8 cellular contexts compared by ENCODE assay signal in genomic region chr16:15055141-15056053, GRCh38. TPM values are rescaled to one million over a fixed set of nuclear protein-coding genes. Genes with fewer than 3 reads are reported as not detected.
DNase-seq lines count a peak whose midpoint lies in the region; ATAC-seq and TF ChIP-seq lines count a peak whose summit lies in the region.

No MANE protein-coding gene starts in this region.

- 1% methylated on average over 42 to 76 of the region's 81 CpGs for WGBS in GM23248 (ENCODE audit: low coverage in 1 of 2, low lambda C conversion rate in 2 of 2, missing lambda C conversion rate in 2 of 2), 2 experiments

- 0 out of 2 replicates have a peak overlapping the region, but pooled peaks have one; percentile 13 for H3K27ac ChIP-seq in GM23248

- peaks cover 33% of the 10 kb centered on the region for H3F3A ChIP-seq in GM23248 (ENCODE audit: insufficient read depth)

- TF ChIP-seq CTCF in foreskin fibroblast (IDR thresholded peaks at IDR 0.05; ENCODE audit: low read depth, low read length): no peak

- H3K27me3 ChIP-seq in GM23248 (replicated peaks; ENCODE audit: insufficient read depth): no peaks in the 10 kb centered on the region

- ATAC-seq in activated CD8-positive, alpha-beta memory T cell treated with anti-CD3 and anti-CD28 coated beads, Interleukin-2, amount 10 ng/mL, durations not matched to agents 7 days and 5 days: peak; percentile 78

- in situ Hi-C loops in GM23248 (cut with MboI): no loop called here

- H3K9ac ChIP-seq in GM23248: peak overlapping the region; percentile 91

- peak overlapping the region; percentile 81 for H3K4me2 ChIP-seq in GM23248 (ENCODE audit: unreplicated experiment)

- no peaks in the 10 kb centered on the region for H3K27me3 Mint-ChIP-seq in activated CD8-positive, alpha-beta memory T cell treated with anti-CD3 and anti-CD28 coated beads, Interleukin-2, amount 10 ng/mL, durations not matched to agents 7 days and 5 days

- peaks cover 17% of the 10 kb centered on the region for H3K4me1 Mint-ChIP-seq in activated CD8-positive, alpha-beta memory T cell treated with anti-CD3 and anti-CD28 coated beads, Interleukin-2, amount 10 ng/mL, durations not matched to agents 7 days and 5 days

- no peaks in the 10 kb centered on the region; the same call in 1 of the 2 replicates for H3K4me1 ChIP-seq in GM23248 (ENCODE audit: insufficient read depth)

- H3K36me3 ChIP-seq in GM23248 (ENCODE audit: low read depth): peaks cover 16% of the 10 kb centered on the region

- peak overlapping the region; percentile 80 for H3K4me3 Mint-ChIP-seq in activated CD8-positive, alpha-beta memory T cell treated with anti-CD3 and anti-CD28 coated beads, Interleukin-2, amount 10 ng/mL, durations not matched to agents 7 days and 5 days

- no peaks in the 10 kb centered on the region for H3K9me3 ChIP-seq in GM23248 (ENCODE audit: low read depth)

- no peaks in the 10 kb centered on the region for H3K9me2 ChIP-seq in GM23248 (ENCODE audit: insufficient read depth)

- peak overlapping the region; percentile 90 for H2AFZ ChIP-seq in GM23248

- no peaks in the 10 kb centered on the region for H3K9me3 Mint-ChIP-seq in activated CD8-positive, alpha-beta memory T cell treated with anti-CD3 and anti-CD28 coated beads, Interleukin-2, amount 10 ng/mL, durations not matched to agents 7 days and 5 days (ENCODE audit: low read depth)

- H3K36me3 Mint-ChIP-seq in activated CD8-positive, alpha-beta memory T cell treated with anti-CD3 and anti-CD28 coated beads, Interleukin-2, amount 10 ng/mL, durations not matched to agents 7 days and 5 days: peaks cover 12% of the 10 kb centered on the region

- peak; percentile 66 for DNase-seq in NK-92 treated with Interleukin-12 subunit alpha and Interleukin-12 subunit beta, amount 100 ng/mL, for 24 hours (lab: John Stamatoyannopoulos, UW)
- DNase-seq in NK-92 (lab: John Stamatoyannopoulos, UW; ENCODE audit: unreplicated experiment) (no peak), GM23248 (peak; percentile 63), LHCN-M2 (ENCODE audit: low read depth) (peak; percentile 48), foreskin fibroblast (peak in 1 of 2 donors; percentile 62), posterior vena cava (ENCODE audit: low spot score) (peak; percentile 82), GOT3 (lab: John Stamatoyannopoulos, UW) (no peak)
- peak; percentile 83 for DNase-seq in activated CD8-positive, alpha-beta memory T cell treated with anti-CD3 and anti-CD28 coated beads, Interleukin-2, amount 10 ng/mL, durations not matched to agents 7 days and 5 days

- intact Hi-C loops in posterior vena cava (cut with DNase I): no loop called here

- peaks cover 53% of the 10 kb centered on the region for H3K79me2 ChIP-seq in GM23248 (ENCODE audit: insufficient read depth)

- CTCF ChIA-PET in activated CD8-positive, alpha-beta memory T cell treated with anti-CD3 and anti-CD28 coated beads, Interleukin-2, amount 10 ng/mL, durations not matched to agents 7 days and 5 days (lab: Charles Lee): interaction anchor here (1.8 kb wide), 1 partner anchor 34 kb away, joined by 5 read pairs; no protein-coding TSS in a partner anchor

- peak overlapping the region; percentile 86 for H3K4me3 ChIP-seq in GM23248
- H3K4me3 ChIP-seq in foreskin fibroblast (ENCODE audit: low read depth in 1 of 2, low read length in 2 of 2): peak overlapping the region; percentile 93 to 97

- H3K27ac Mint-ChIP-seq in activated CD8-positive, alpha-beta memory T cell treated with anti-CD3 and anti-CD28 coated beads, Interleukin-2, amount 10 ng/mL, durations not matched to agents 7 days and 5 days: peak overlapping the region; percentile 77

- H4K20me1 ChIP-seq in GM23248 (ENCODE audit: insufficient read depth): no peaks in the 10 kb centered on the region

RNA-seq across cellular contexts. Expression of gene NTAN1, which starts 0.5 kb away (rescaled TPM):
- total RNA-seq in GM23248 (2014; rRNA removed; shearing (Covaris generic)): 61.2 and 71.3 TPM in 2 replicates
- 108 and 112 TPM in 2 replicates for polyA plus RNA-seq in GM23248 (2016; fragmentation: Nextera tagmentation; extraction: Ambion mirVana)
- 84.2 and 116 TPM in 2 replicates for total RNA-seq in LHCN-M2 (2014; rRNA removed)
- polyA plus RNA-seq in LHCN-M2 (2012): 85.6 TPM
- total RNA-seq in activated CD8-positive, alpha-beta memory T cell treated with anti-CD3 and anti-CD28 coated beads, Interleukin-2, amount 10 ng/mL, durations not matched to agents 7 days and 5 days: 10 to 100 TPM; 44.3 to 44.9 TPM
- 10 to 100 TPM; 44.1 to 47.4 TPM for total RNA-seq in posterior vena cava

RNA-seq across cellular contexts. Expression of gene RRN3, which starts 38.7 kb away (rescaled TPM):
- 36.2 and 40.3 TPM in 2 replicates for total RNA-seq in GM23248 (2014; rRNA removed; shearing (Covaris generic))
- 24.8 and 24.9 TPM in 2 replicates for polyA plus RNA-seq in GM23248 (2016; fragmentation: Nextera tagmentation; extraction: Ambion mirVana)
- total RNA-seq in LHCN-M2 (2014; rRNA removed): 41.9 and 47.8 TPM in 2 replicates
- 14.0 TPM for polyA plus RNA-seq in LHCN-M2 (2012)
- 10 to 100 TPM; 25.5 to 39.4 TPM for total RNA-seq in activated CD8-positive, alpha-beta memory T cell treated with anti-CD3 and anti-CD28 coated beads, Interleukin-2, amount 10 ng/mL, durations not matched to agents 7 days and 5 days
- total RNA-seq in posterior vena cava: 10 to 100 TPM; 21.5 to 24.3 TPM

Comparison
In these comparisons a context has a peak if more than half of its experiments do, and no peak if none do; other contexts are left out.
1. DNase-seq: peak in NK-92 treated with Interleukin-12 subunit alpha and Interleukin-12 subunit beta, amount 100 ng/mL, for 24 hours (single experiment), GM23248 (single experiment), LHCN-M2 (single experiment), activated CD8-positive, alpha-beta memory T cell treated with anti-CD3 and anti-CD28 coated beads, Interleukin-2, amount 10 ng/mL, durations not matched to agents 7 days and 5 days (single experiment) and posterior vena cava (single experiment); none in NK-92 (single experiment) and GOT3 (single experiment).